ENCODE assay signal across 1 cellular context in the genomic region with DNA sequence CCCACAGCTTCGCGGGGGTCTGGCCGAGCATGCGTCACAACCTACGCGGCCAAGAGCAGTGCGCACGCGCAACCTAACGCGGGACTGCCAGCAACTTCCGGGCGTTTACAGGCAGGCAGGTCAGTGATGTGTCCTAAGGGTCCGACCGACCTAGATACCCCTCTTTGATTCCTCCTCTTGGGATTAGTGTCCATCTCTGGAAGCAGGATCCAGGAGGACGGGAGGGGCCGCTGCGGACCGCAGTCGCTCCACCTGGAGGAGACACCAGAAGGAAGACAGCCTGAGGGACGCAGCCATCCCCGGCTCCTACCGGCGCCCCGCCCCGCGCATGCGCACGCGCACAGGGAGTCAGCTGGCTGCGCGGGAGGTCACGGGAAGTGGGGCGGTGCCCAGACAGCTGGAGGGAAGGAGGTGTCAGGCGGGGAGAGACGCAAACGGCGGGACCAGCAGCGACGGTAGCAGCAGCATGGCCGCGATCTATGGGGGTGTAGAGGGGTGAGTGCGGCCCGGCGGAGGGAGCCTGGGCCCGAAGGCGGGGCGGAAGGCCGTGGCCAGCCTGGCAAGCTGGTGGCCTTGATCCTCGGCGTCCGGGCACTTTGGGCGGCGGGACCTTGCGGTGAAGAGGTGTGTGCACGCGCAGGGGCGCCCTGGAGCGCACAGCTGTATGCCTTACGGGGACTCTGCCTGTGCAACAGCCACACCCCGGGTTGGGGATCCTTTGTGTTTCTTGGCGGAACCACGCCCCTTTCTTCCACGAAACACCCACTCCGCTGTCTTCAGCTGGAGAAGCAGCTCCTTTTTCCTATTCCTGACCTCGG.
TF ChIP-seq lines count a peak whose summit lies in the region.

Gene NAGK, plus strand, starts transcription at position 431 of the 818 bp plus-strand sequence. Its CDS starts 36 bp downstream, at position 467.

TF ChIP-seq in HepG2, 621 proteins besides CTCF, POLR2A, EP300 and RAD21 (continued from another document and continues in another):
- TF ChIP-seq KIAA2018 (CRISPR knock-in tag; IDR thresholded peaks at IDR 0.05; ENCODE audit: borderline replicate concordance) (peak; percentile 85; the same call in 1 of the 2 replicates), U2AF2 (IDR thresholded peaks at IDR 0.05; ENCODE audit: low read depth, low read length) (no peak), ZNF790 (CRISPR knock-in tag; IDR thresholded peaks at IDR 0.05; ENCODE audit: borderline replicate concordance) (peak; percentile 92; the same call in 1 of the 2 replicates), MLX (CRISPR knock-in tag; IDR thresholded peaks at IDR 0.05) (peak; percentile 78), ZBTB8A (CRISPR knock-in tag; IDR thresholded peaks at IDR 0.05; ENCODE audit: borderline replicate concordance, low read depth) (peak; percentile 43), ZNF20 (CRISPR knock-in tag; IDR thresholded peaks at IDR 0.05) (0 out of 2 replicates have a peak, but pooled peaks have one; percentile 81), ZNF639 (CRISPR knock-in tag; conservative IDR thresholded peaks at IDR 0.05) (peak; percentile 90), SALL2 (CRISPR knock-in tag; IDR thresholded peaks at IDR 0.05) (peak; percentile 94; the same call in 1 of the 2 replicates), ZNF577 (CRISPR knock-in tag; IDR thresholded peaks at IDR 0.05; ENCODE audit: borderline replicate concordance, low read depth) (0 out of 2 replicates have a peak, but pooled peaks have one; percentile 16), HOMEZ (CRISPR knock-in tag; IDR thresholded peaks at IDR 0.05; ENCODE audit: low read depth) (peak; percentile 56; the same call in 1 of the 2 replicates), ZNF75D (CRISPR knock-in tag; IDR thresholded peaks at IDR 0.05; ENCODE audit: borderline replicate concordance) (peak; percentile 9; the same call in 1 of the 2 replicates)
- TF ChIP-seq, protein P1, sequence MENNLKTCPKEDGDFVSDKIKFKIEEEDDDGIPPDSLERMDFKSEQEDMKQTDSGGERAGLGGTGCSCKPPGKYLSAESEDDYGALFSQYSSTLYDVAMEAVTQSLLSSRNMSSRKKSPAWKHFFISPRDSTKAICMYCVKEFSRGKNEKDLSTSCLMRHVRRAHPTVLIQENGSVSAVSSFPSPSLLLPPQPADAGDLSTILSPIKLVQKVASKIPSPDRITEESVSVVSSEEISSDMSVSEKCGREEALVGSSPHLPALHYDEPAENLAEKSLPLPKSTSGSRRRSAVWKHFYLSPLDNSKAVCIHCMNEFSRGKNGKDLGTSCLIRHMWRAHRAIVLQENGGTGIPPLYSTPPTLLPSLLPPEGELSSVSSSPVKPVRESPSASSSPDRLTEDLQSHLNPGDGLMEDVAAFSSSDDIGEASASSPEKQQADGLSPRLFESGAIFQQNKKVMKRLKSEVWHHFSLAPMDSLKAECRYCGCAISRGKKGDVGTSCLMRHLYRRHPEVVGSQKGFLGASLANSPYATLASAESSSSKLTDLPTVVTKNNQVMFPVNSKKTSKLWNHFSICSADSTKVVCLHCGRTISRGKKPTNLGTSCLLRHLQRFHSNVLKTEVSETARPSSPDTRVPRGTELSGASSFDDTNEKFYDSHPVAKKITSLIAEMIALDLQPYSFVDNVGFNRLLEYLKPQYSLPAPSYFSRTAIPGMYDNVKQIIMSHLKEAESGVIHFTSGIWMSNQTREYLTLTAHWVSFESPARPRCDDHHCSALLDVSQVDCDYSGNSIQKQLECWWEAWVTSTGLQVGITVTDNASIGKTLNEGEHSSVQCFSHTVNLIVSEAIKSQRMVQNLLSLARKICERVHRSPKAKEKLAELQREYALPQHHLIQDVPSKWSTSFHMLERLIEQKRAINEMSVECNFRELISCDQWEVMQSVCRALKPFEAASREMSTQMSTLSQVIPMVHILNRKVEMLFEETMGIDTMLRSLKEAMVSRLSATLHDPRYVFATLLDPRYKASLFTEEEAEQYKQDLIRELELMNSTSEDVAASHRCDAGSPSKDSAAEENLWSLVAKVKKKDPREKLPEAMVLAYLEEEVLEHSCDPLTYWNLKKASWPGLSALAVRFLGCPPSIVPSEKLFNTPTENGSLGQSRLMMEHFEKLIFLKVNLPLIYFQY (CRISPR knock-in tag; IDR thresholded peaks at IDR 0.05; ENCODE audit: borderline replicate concordance), result peak; percentile 81
- TF ChIP-seq, protein P2, sequence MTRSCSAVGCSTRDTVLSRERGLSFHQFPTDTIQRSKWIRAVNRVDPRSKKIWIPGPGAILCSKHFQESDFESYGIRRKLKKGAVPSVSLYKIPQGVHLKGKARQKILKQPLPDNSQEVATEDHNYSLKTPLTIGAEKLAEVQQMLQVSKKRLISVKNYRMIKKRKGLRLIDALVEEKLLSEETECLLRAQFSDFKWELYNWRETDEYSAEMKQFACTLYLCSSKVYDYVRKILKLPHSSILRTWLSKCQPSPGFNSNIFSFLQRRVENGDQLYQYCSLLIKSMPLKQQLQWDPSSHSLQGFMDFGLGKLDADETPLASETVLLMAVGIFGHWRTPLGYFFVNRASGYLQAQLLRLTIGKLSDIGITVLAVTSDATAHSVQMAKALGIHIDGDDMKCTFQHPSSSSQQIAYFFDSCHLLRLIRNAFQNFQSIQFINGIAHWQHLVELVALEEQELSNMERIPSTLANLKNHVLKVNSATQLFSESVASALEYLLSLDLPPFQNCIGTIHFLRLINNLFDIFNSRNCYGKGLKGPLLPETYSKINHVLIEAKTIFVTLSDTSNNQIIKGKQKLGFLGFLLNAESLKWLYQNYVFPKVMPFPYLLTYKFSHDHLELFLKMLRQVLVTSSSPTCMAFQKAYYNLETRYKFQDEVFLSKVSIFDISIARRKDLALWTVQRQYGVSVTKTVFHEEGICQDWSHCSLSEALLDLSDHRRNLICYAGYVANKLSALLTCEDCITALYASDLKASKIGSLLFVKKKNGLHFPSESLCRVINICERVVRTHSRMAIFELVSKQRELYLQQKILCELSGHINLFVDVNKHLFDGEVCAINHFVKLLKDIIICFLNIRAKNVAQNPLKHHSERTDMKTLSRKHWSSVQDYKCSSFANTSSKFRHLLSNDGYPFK (CRISPR knock-in tag; IDR thresholded peaks at IDR 0.05; ENCODE audit: borderline replicate concordance), result peak; percentile 98
- TF ChIP-seq, protein P3, sequence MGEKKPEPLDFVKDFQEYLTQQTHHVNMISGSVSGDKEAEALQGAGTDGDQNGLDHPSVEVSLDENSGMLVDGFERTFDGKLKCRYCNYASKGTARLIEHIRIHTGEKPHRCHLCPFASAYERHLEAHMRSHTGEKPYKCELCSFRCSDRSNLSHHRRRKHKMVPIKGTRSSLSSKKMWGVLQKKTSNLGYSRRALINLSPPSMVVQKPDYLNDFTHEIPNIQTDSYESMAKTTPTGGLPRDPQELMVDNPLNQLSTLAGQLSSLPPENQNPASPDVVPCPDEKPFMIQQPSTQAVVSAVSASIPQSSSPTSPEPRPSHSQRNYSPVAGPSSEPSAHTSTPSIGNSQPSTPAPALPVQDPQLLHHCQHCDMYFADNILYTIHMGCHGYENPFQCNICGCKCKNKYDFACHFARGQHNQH (CRISPR knock-in tag; IDR thresholded peaks at IDR 0.05), result peak; percentile 95
